Comparison of ENCODE assay signal across 26 cellular contexts in genomic region chr18:49345931-49346696, GRCh38.
"Had no signal": no experiment of that assay in that cellular context is flagged by ENCODE, and none has a peak within 500 bp of the region (broad histone marks: within the 10 kb centered on the region; RNA-seq: fewer than 3 reads in every experiment).

No MANE protein-coding gene starts in this region.

- H3K27ac Mint-ChIP-seq: activated CD8-positive, alpha-beta memory T cell treated with anti-CD3 and anti-CD28 coated beads, Interleukin-2, amount 10 ng/mL, durations not matched to agents 7 days and 5 days; activated naive CD4-positive, alpha-beta T cell treated with anti-CD3 and anti-CD28 coated beads, Interleukin-2, amount 50 U/mL, for 72 hours; activated naive CD8-positive, alpha-beta T cell treated with anti-CD3 and anti-CD28 coated beads, Interleukin-2, amount 50 U/mL, for 24 hours; activated T-cell treated with anti-CD3 and anti-CD28 coated beads, Interleukin-2, amount 50 U/mL, for 24 hours; activated T-helper 1 cell treated with anti-CD3 and anti-CD28 coated beads, Interleukin-12 subunit alpha, Interleukin-12 subunit beta, Interleukin-2, Interleukin-4 antibody, amounts not matched to agents 30 ng/mL and 10 ng/mL and 1 ng/mL, durations not matched to agents 14 hours and 24 hours and 36 hours; T-helper 1 cell treated with Interleukin-12 subunit alpha and Interleukin-12 subunit beta and Interleukin-4 antibody, amounts not matched to agents 30 μg/mL and 1 μg/mL, for 36 hours had no signal

- H3K9me3 ChIP-seq: ascending aorta had no signal

- H3K36me3 Mint-ChIP-seq: activated naive CD4-positive, alpha-beta T cell treated with anti-CD3 and anti-CD28 coated beads, Interleukin-2, amount 50 U/mL, for 72 hours had no signal

- H3K4me3 Mint-ChIP-seq: activated CD8-positive, alpha-beta memory T cell treated with anti-CD3 and anti-CD28 coated beads, Interleukin-2, amount 10 ng/mL, durations not matched to agents 7 days and 5 days; activated naive CD8-positive, alpha-beta T cell treated with anti-CD3 and anti-CD28 coated beads, Interleukin-2, amount 50 U/mL, for 24 hours; activated T-cell treated with anti-CD3 and anti-CD28 coated beads, Interleukin-2, amount 50 U/mL, for 24 hours; activated T-helper 1 cell treated with anti-CD3 and anti-CD28 coated beads, Interleukin-12 subunit alpha, Interleukin-12 subunit beta, Interleukin-2, Interleukin-4 antibody, amounts not matched to agents 30 ng/mL and 10 ng/mL and 1 ng/mL, durations not matched to agents 14 hours and 24 hours and 36 hours; T-helper 1 cell treated with Interleukin-12 subunit alpha and Interleukin-12 subunit beta and Interleukin-4 antibody, amounts not matched to agents 30 μg/mL and 1 μg/mL, for 36 hours had no signal

- H3K27me3 Mint-ChIP-seq: activated CD8-positive, alpha-beta memory T cell treated with anti-CD3 and anti-CD28 coated beads, Interleukin-2, amount 10 ng/mL, durations not matched to agents 7 days and 5 days; activated naive CD8-positive, alpha-beta T cell treated with anti-CD3 and anti-CD28 coated beads, Interleukin-2, amount 50 U/mL, for 24 hours; activated T-cell treated with anti-CD3 and anti-CD28 coated beads, Interleukin-2, amount 50 U/mL, for 24 hours had no signal

- H3K27me3 ChIP-seq: ascending aorta, brain microvascular endothelial cell, cardiac muscle cell had no signal

- FAIRE-seq: RCC 7860 had no signal

- DNase-seq: activated CD4-positive, alpha-beta T cell treated with anti-CD3 and anti-CD28 coated beads for 48 hours; activated CD4-positive, alpha-beta T cell treated with anti-CD3 and anti-CD28 coated beads, Interleukin-2, amount 50 U/mL, for 4 hours; activated CD8-positive, alpha-beta memory T cell treated with anti-CD3 and anti-CD28 coated beads, Interleukin-2, amount 10 ng/mL, durations not matched to agents 7 days and 5 days; activated effector memory CD4-positive, alpha-beta T cell treated with anti-CD3 and anti-CD28 coated beads, Interleukin-2, amount 50 U/mL, for 16 hours; activated naive CD4-positive, alpha-beta T cell treated with Interleukin-2 at 50 U/mL for 16 hours; activated naive CD8-positive, alpha-beta T cell treated with anti-CD3 and anti-CD28 coated beads, Interleukin-2, amount 50 U/mL, for 24 hours; activated T-cell treated with anti-CD3 and anti-CD28 coated beads, Interleukin-2, amount 50 U/mL, for 24 hours; amniotic stem cell; brain microvascular endothelial cell; Karpas-422; NCI-H146; NCI-H187 treated with DMSO at 0.1 percent for 48 hours; NCI-H2081 treated with DMSO at 0.1 percent for 48 hours; NCI-H2171; NCI-H2227 treated with DMSO at 0.1 percent for 48 hours; NCI-H526; NCI-H774; PC-3; SHP77 treated with DMSO at 0.1 percent for 48 hours had no signal

- H3K27ac ChIP-seq: ascending aorta, brain microvascular endothelial cell, cardiac muscle cell had no signal

- ATAC-seq: activated CD4-positive, CD25-positive, alpha-beta regulatory T cell treated with anti-CD3 and anti-CD28 coated beads, Interleukin-2, amount 50 U/mL, for 24 hours; activated CD8-positive, alpha-beta memory T cell treated with anti-CD3 and anti-CD28 coated beads, Interleukin-2, amount 10 ng/mL, durations not matched to agents 7 days and 5 days; activated naive CD8-positive, alpha-beta T cell treated with anti-CD3 and anti-CD28 coated beads, Interleukin-2, amount 50 U/mL, for 24 hours; PC-3 had no signal

- H3K4me3 ChIP-seq: ascending aorta, cardiac muscle cell had no signal

- H3K4me1 ChIP-seq: ascending aorta had no signal

- H3K9me3 Mint-ChIP-seq: activated naive CD4-positive, alpha-beta T cell treated with anti-CD3 and anti-CD28 coated beads, Interleukin-2, amount 50 U/mL, for 72 hours; activated naive CD8-positive, alpha-beta T cell treated with anti-CD3 and anti-CD28 coated beads, Interleukin-2, amount 50 U/mL, for 24 hours; activated T-cell treated with anti-CD3 and anti-CD28 coated beads, Interleukin-2, amount 50 U/mL, for 24 hours; activated T-helper 1 cell treated with anti-CD3 and anti-CD28 coated beads, Interleukin-12 subunit alpha, Interleukin-12 subunit beta, Interleukin-2, Interleukin-4 antibody, amounts not matched to agents 30 ng/mL and 10 ng/mL and 1 ng/mL, durations not matched to agents 14 hours and 24 hours and 36 hours; T-helper 1 cell treated with Interleukin-12 subunit alpha and Interleukin-12 subunit beta and Interleukin-4 antibody, amounts not matched to agents 30 μg/mL and 1 μg/mL, for 36 hours had no signal

- H3K36me3 ChIP-seq: ascending aorta, brain microvascular endothelial cell, cardiac muscle cell had no signal
